ENCODE assay signal across 1 cellular context in genomic region chr12:11753826-11754225, GRCh38.
TF ChIP-seq lines count a peak whose summit lies in the region.

No MANE protein-coding gene starts in this region.

TF ChIP-seq in GM12878, 131 proteins besides CTCF, POLR2A, EP300 and RAD21 (continued from another document):
- no peak for TF ChIP-seq NKRF (conservative IDR thresholded peaks at IDR 0.05)
- TF ChIP-seq SUZ12 (IDR thresholded peaks at IDR 0.05; ENCODE audit: unreplicated experiment): no peak
- TF ChIP-seq FOS (IDR thresholded peaks at IDR 0.05; ENCODE audit: borderline replicate concordance, extremely low read depth, insufficient read length): no peak
- TF ChIP-seq ZBTB33 (IDR thresholded peaks at IDR 0.05): no peak
- no peak for TF ChIP-seq SREBF2 (IDR thresholded peaks at IDR 0.05; ENCODE audit: low read length)
- TF ChIP-seq ATF7 (IDR thresholded peaks at IDR 0.05; ENCODE audit: low read depth): no peak
- no peak for TF ChIP-seq TAF1 (IDR thresholded peaks at IDR 0.05; ENCODE audit: borderline replicate concordance, low read depth, low read length)
- TF ChIP-seq GABPA (IDR thresholded peaks at IDR 0.05; ENCODE audit: low read depth): no peak
- TF ChIP-seq POU2F2 (IDR thresholded peaks at IDR 0.05; ENCODE audit: borderline replicate concordance, low read depth, low read length): no peak
- no peak for TF ChIP-seq TARDBP (IDR thresholded peaks at IDR 0.05; ENCODE audit: borderline replicate concordance)
- no peak for TF ChIP-seq SUPT20H (IDR thresholded peaks at IDR 0.05; ENCODE audit: borderline replicate concordance, control insufficient read depth, low read depth, low read length)
- TF ChIP-seq ATF3 (IDR thresholded peaks at IDR 0.05; ENCODE audit: borderline replicate concordance, extremely low read depth, low read depth, low read length): no peak
- no peak for TF ChIP-seq ZNF687 (IDR thresholded peaks at IDR 0.05)
